ENCODE assay signal across 1 cellular context in the genomic region with DNA sequence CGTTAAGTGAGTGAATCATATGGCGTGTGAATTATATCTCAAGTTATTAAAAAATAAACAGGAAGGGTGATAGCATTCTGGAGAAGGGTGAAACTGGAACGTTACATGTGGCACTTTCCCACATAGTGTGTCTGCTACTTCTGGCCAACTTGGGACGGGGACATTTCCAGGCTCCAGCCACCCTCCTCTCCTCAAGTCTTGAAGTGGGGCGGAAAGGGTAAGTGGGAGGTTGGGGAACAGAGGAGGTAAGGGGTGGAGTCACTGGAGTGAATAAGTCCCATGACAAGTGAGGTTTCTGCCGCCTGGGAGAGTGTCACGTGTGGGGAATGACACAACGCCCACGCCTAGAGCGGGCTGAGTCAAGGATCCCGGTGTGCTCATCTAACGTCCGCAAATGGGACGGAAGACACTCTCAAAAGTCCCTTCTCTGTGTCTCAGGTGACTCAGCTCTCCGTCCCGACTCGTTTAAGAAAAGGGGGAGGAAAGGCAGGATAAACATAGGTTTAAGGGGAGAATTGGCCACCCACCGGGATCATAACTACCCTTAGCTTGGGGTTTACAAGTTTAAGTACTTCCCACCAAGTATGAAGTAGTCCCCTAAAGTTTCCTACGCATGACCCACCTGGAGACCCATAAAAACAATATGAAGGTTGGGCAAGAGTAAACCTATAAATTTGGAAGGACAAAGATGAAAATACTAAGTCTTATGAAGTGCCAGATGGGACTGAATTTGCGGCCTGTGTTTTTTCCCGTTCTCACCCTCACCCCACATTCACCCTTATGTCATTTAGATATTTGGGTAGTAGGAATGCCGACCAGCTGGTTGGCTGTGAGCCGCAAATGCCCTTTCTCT.
TF ChIP-seq lines count a peak whose summit lies in the region.

No MANE protein-coding gene starts in this region.

TF ChIP-seq in HepG2, 621 proteins besides CTCF, POLR2A, EP300 and RAD21 (continued from another document and continues in another):
- TF ChIP-seq, protein P1, sequence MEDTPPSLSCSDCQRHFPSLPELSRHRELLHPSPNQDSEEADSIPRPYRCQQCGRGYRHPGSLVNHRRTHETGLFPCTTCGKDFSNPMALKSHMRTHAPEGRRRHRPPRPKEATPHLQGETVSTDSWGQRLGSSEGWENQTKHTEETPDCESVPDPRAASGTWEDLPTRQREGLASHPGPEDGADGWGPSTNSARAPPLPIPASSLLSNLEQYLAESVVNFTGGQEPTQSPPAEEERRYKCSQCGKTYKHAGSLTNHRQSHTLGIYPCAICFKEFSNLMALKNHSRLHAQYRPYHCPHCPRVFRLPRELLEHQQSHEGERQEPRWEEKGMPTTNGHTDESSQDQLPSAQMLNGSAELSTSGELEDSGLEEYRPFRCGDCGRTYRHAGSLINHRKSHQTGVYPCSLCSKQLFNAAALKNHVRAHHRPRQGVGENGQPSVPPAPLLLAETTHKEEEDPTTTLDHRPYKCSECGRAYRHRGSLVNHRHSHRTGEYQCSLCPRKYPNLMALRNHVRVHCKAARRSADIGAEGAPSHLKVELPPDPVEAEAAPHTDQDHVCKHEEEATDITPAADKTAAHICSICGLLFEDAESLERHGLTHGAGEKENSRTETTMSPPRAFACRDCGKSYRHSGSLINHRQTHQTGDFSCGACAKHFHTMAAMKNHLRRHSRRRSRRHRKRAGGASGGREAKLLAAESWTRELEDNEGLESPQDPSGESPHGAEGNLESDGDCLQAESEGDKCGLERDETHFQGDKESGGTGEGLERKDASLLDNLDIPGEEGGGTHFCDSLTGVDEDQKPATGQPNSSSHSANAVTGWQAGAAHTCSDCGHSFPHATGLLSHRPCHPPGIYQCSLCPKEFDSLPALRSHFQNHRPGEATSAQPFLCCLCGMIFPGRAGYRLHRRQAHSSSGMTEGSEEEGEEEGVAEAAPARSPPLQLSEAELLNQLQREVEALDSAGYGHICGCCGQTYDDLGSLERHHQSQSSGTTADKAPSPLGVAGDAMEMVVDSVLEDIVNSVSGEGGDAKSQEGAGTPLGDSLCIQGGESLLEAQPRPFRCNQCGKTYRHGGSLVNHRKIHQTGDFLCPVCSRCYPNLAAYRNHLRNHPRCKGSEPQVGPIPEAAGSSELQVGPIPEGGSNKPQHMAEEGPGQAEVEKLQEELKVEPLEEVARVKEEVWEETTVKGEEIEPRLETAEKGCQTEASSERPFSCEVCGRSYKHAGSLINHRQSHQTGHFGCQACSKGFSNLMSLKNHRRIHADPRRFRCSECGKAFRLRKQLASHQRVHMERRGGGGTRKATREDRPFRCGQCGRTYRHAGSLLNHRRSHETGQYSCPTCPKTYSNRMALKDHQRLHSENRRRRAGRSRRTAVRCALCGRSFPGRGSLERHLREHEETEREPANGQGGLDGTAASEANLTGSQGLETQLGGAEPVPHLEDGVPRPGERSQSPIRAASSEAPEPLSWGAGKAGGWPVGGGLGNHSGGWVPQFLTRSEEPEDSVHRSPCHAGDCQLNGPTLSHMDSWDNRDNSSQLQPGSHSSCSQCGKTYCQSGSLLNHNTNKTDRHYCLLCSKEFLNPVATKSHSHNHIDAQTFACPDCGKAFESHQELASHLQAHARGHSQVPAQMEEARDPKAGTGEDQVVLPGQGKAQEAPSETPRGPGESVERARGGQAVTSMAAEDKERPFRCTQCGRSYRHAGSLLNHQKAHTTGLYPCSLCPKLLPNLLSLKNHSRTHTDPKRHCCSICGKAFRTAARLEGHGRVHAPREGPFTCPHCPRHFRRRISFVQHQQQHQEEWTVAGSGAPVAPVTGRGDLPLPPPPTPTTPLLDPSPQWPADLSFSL (CRISPR knock-in tag; IDR thresholded peaks at IDR 0.05) = no peak
- TF ChIP-seq POLR2AphosphoS5 (IDR thresholded peaks at IDR 0.05; ENCODE audit: low read depth, low read length) (peak; percentile 69), NFKBIZ (CRISPR knock-in tag; IDR thresholded peaks at IDR 0.05) (0 out of 2 replicates have a peak, but pooled peaks have one; percentile 40), ZNF605 (CRISPR knock-in tag; IDR thresholded peaks at IDR 0.05) (peak; percentile 59), ZNF782 (CRISPR knock-in tag; IDR thresholded peaks at IDR 0.05; ENCODE audit: borderline replicate concordance) (no peak), MAZ (IDR thresholded peaks at IDR 0.05; ENCODE audit: borderline replicate concordance, low read depth, low read length) (no peak; the same call in 1 of the 2 replicates), MAZ (CRISPR knock-in tag; IDR thresholded peaks at IDR 0.05; ENCODE audit: low read depth) (0 out of 2 replicates have a peak, but pooled peaks have one; percentile 33), MBD4 (IDR thresholded peaks at IDR 0.05; ENCODE audit: borderline replicate concordance, low read length) (peak; percentile 63; the same call in 1 of the 2 replicates), ZNF160 (CRISPR knock-in tag; IDR thresholded peaks at IDR 0.05) (no peak), TMF1 (CRISPR knock-in tag; IDR thresholded peaks at IDR 0.05; ENCODE audit: low read depth) (no peak), SMAD9 (CRISPR knock-in tag; IDR thresholded peaks at IDR 0.05) (no peak), SAFB2 (CRISPR knock-in tag; IDR thresholded peaks at IDR 0.05; ENCODE audit: borderline replicate concordance, low read depth) (no peak), ZNF430 (CRISPR knock-in tag; IDR thresholded peaks at IDR 0.05) (peak; percentile 63; the same call in 1 of the 2 replicates), CENPX (CRISPR knock-in tag; IDR thresholded peaks at IDR 0.05) (no peak), MED8 (CRISPR knock-in tag; IDR thresholded peaks at IDR 0.05; ENCODE audit: insufficient replicate concordance) (no peak), SP1 (IDR thresholded peaks at IDR 0.05) (no peak), SP1 (CRISPR knock-in tag; IDR thresholded peaks at IDR 0.05) (peak; percentile 52; the same call in 1 of the 2 replicates), PRPF4 (IDR thresholded peaks at IDR 0.05; ENCODE audit: low read depth, low read length, poor library complexity, severe bottlenecking) (no peak), KMT2A (CRISPR knock-in tag; IDR thresholded peaks at IDR 0.05) (0 out of 2 replicates have a peak, but pooled peaks have one; percentile 53), MLLT10 (CRISPR knock-in tag; IDR thresholded peaks at IDR 0.05) (no peak), NPAS2 (CRISPR knock-in tag; IDR thresholded peaks at IDR 0.05; ENCODE audit: borderline replicate concordance) (no peak)
- TF ChIP-seq, protein P2, sequence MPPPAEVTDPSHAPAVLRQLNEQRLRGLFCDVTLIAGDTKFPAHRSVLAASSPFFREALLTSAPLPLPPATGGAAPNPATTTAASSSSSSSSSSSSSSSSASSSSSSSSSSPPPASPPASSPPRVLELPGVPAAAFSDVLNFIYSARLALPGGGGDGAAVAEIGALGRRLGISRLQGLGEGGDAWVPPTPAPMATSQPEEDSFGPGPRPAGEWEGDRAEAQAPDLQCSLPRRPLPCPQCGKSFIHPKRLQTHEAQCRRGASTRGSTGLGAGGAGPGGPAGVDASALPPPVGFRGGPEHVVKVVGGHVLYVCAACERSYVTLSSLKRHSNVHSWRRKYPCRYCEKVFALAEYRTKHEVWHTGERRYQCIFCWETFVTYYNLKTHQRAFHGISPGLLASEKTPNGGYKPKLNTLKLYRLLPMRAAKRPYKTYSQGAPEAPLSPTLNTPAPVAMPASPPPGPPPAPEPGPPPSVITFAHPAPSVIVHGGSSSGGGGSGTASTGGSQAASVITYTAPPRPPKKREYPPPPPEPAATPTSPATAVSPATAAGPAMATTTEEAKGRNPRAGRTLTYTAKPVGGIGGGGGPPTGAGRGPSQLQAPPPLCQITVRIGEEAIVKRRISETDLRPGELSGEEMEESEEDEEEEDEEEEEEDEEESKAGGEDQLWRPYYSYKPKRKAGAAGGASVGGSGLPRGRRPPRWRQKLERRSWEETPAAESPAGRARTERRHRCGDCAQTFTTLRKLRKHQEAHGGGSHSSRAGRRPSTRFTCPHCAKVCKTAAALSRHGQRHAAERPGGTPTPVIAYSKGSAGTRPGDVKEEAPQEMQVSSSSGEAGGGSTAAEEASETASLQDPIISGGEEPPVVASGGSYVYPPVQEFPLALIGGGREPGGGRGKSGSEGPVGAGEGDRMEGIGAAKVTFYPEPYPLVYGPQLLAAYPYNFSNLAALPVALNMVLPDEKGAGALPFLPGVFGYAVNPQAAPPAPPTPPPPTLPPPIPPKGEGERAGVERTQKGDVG (CRISPR knock-in tag; IDR thresholded peaks at IDR 0.05; ENCODE audit: borderline replicate concordance) = no peak
- TF ChIP-seq, protein P3, sequence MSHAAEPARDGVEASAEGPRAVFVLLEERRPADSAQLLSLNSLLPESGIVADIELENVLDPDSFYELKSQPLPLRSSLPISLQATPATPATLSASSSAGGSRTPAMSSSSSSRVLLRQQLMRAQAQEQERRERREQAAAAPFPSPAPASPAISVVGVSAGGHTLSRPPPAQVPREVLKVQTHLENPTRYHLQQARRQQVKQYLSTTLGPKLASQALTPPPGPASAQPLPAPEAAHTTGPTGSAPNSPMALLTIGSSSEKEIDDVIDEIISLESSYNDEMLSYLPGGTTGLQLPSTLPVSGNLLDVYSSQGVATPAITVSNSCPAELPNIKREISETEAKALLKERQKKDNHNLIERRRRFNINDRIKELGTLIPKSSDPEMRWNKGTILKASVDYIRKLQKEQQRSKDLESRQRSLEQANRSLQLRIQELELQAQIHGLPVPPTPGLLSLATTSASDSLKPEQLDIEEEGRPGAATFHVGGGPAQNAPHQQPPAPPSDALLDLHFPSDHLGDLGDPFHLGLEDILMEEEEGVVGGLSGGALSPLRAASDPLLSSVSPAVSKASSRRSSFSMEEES (CRISPR knock-in tag; IDR thresholded peaks at IDR 0.05) = peak; percentile 97
- TF ChIP-seq, protein P4, sequence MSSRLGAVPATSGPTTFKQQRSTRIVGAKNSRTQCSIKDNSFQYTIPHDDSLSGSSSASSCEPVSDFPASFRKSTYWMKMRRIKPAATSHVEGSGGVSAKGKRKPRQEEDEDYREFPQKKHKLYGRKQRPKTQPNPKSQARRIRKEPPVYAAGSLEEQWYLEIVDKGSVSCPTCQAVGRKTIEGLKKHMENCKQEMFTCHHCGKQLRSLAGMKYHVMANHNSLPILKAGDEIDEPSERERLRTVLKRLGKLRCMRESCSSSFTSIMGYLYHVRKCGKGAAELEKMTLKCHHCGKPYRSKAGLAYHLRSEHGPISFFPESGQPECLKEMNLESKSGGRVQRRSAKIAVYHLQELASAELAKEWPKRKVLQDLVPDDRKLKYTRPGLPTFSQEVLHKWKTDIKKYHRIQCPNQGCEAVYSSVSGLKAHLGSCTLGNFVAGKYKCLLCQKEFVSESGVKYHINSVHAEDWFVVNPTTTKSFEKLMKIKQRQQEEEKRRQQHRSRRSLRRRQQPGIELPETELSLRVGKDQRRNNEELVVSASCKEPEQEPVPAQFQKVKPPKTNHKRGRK (CRISPR knock-in tag; IDR thresholded peaks at IDR 0.05) = no peak
- TF ChIP-seq, protein P5, sequence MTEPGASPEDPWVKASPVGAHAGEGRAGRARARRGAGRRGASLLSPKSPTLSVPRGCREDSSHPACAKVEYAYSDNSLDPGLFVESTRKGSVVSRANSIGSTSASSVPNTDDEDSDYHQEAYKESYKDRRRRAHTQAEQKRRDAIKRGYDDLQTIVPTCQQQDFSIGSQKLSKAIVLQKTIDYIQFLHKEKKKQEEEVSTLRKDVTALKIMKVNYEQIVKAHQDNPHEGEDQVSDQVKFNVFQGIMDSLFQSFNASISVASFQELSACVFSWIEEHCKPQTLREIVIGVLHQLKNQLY (CRISPR knock-in tag; IDR thresholded peaks at IDR 0.05) = peak; percentile 59; the same call in 1 of the 2 replicates
- TF ChIP-seq, protein P6, sequence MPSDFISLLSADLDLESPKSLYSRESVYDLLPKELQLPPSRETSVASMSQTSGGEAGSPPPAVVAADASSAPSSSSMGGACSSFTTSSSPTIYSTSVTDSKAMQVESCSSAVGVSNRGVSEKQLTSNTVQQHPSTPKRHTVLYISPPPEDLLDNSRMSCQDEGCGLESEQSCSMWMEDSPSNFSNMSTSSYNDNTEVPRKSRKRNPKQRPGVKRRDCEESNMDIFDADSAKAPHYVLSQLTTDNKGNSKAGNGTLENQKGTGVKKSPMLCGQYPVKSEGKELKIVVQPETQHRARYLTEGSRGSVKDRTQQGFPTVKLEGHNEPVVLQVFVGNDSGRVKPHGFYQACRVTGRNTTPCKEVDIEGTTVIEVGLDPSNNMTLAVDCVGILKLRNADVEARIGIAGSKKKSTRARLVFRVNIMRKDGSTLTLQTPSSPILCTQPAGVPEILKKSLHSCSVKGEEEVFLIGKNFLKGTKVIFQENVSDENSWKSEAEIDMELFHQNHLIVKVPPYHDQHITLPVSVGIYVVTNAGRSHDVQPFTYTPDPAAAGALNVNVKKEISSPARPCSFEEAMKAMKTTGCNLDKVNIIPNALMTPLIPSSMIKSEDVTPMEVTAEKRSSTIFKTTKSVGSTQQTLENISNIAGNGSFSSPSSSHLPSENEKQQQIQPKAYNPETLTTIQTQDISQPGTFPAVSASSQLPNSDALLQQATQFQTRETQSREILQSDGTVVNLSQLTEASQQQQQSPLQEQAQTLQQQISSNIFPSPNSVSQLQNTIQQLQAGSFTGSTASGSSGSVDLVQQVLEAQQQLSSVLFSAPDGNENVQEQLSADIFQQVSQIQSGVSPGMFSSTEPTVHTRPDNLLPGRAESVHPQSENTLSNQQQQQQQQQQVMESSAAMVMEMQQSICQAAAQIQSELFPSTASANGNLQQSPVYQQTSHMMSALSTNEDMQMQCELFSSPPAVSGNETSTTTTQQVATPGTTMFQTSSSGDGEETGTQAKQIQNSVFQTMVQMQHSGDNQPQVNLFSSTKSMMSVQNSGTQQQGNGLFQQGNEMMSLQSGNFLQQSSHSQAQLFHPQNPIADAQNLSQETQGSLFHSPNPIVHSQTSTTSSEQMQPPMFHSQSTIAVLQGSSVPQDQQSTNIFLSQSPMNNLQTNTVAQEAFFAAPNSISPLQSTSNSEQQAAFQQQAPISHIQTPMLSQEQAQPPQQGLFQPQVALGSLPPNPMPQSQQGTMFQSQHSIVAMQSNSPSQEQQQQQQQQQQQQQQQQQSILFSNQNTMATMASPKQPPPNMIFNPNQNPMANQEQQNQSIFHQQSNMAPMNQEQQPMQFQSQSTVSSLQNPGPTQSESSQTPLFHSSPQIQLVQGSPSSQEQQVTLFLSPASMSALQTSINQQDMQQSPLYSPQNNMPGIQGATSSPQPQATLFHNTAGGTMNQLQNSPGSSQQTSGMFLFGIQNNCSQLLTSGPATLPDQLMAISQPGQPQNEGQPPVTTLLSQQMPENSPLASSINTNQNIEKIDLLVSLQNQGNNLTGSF (CRISPR knock-in tag; IDR thresholded peaks at IDR 0.05) = no peak
- TF ChIP-seq, protein P7, sequence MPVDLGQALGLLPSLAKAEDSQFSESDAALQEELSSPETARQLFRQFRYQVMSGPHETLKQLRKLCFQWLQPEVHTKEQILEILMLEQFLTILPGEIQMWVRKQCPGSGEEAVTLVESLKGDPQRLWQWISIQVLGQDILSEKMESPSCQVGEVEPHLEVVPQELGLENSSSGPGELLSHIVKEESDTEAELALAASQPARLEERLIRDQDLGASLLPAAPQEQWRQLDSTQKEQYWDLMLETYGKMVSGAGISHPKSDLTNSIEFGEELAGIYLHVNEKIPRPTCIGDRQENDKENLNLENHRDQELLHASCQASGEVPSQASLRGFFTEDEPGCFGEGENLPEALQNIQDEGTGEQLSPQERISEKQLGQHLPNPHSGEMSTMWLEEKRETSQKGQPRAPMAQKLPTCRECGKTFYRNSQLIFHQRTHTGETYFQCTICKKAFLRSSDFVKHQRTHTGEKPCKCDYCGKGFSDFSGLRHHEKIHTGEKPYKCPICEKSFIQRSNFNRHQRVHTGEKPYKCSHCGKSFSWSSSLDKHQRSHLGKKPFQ (CRISPR knock-in tag; IDR thresholded peaks at IDR 0.05; ENCODE audit: insufficient replicate concordance) = no peak
- TF ChIP-seq, protein P8, sequence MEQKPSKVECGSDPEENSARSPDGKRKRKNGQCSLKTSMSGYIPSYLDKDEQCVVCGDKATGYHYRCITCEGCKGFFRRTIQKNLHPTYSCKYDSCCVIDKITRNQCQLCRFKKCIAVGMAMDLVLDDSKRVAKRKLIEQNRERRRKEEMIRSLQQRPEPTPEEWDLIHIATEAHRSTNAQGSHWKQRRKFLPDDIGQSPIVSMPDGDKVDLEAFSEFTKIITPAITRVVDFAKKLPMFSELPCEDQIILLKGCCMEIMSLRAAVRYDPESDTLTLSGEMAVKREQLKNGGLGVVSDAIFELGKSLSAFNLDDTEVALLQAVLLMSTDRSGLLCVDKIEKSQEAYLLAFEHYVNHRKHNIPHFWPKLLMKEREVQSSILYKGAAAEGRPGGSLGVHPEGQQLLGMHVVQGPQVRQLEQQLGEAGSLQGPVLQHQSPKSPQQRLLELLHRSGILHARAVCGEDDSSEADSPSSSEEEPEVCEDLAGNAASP (CRISPR knock-in tag; IDR thresholded peaks at IDR 0.05; ENCODE audit: borderline replicate concordance) = no peak
